8 cellular contexts compared by ENCODE assay signal in genomic region chr6:118709859-118710350, GRCh38. TPM values are rescaled to one million over a fixed set of nuclear protein-coding genes. Genes with fewer than 3 reads are reported as not detected.
DNase-seq lines count a peak whose midpoint lies in the region; ATAC-seq and TF ChIP-seq lines count a peak whose summit lies in the region.

No MANE protein-coding gene starts in this region.

- ATAC-seq in HG03378 (IDR thresholded peaks at IDR 0.05; ENCODE audit: unreplicated experiment) (peak; percentile 94), lung (ENCODE audit: insufficient read depth, low FRiP score) (peak; percentile 49)

- no peaks in the 10 kb centered on the region for H3K36me3 ChIP-seq in lung (ENCODE audit: control insufficient read depth in 2 of 2, insufficient read depth in 2 of 2, low read length in 2 of 2)

- peak overlapping the region in 1 of 2 donors; percentile 77 for H3K27ac ChIP-seq in lung (ENCODE audit: low read depth in 1 of 2, low read length in 1 of 2)

- H3K4me1 ChIP-seq in lung (ENCODE audit: control insufficient read depth in 2 of 2, insufficient read depth in 2 of 2, low read length in 2 of 2): peaks cover 2 to 6% of the 10 kb centered on the region in 2 donors

- no peaks in the 10 kb centered on the region for H3K9me3 ChIP-seq in lung (ENCODE audit: control insufficient read depth in 2 of 2, insufficient read depth in 1 of 2, low read length in 1 of 2)

- 7 to 11% methylated on average over 3 of the region's 3 CpGs for WGBS in lung, 2 donors

- no peak for TF ChIP-seq CTCF in astrocyte of the spinal cord (IDR thresholded peaks at IDR 0.05; ENCODE audit: low read depth, low read length)
- TF ChIP-seq CTCF in lung (IDR thresholded peaks at IDR 0.05; ENCODE audit: control extremely low read depth, extremely low read depth): no peak

- DNase-seq in AG08396 (ENCODE audit: low spot score) (peak; percentile 11), GM19238 (ENCODE audit: insufficient read length, low spot score) (peak; percentile 41), T-helper 2 cell (peak in 4 of 5 experiments; percentile 53 to 99 (median 67)), astrocyte of the spinal cord (ENCODE audit: low read depth, low spot score) (peak; percentile 82), lung (ENCODE audit: low spot score) (peak; percentile 32), COR-L47 (lab: John Stamatoyannopoulos, UW) (no peak)
- peak; percentile 65 to 67 for DNase-seq in stimulated activated CD8-positive, alpha-beta memory T cell treated with anti-CD3 and anti-CD28 coated beads, Interleukin-15, amount 100 ng/mL, for 48 hours (ENCODE audit: low read depth in 2 of 2)

- no peaks in the 10 kb centered on the region for H3K27me3 ChIP-seq in lung (ENCODE audit: control insufficient read depth, insufficient read depth)

- in situ Hi-C loops in astrocyte of the spinal cord (cut with HindIII; ENCODE audit: low sequenced_read_pairs): no loop called here

- H3K4me3 ChIP-seq in astrocyte of the spinal cord (ENCODE audit: low read depth, low read length) (peak overlapping the region; percentile 51), lung (no peak overlapping the region)

RNA-seq across cellular contexts. Expression of gene CEP85L, which starts 58.5 kb away (rescaled TPM):
- total RNA-seq in lung: 10 to 100 TPM; 12.5 to 40.8 TPM
- polyA plus RNA-seq in lung: 1 to 10 TPM; 1.3 to 1.6 TPM
